9 cellular contexts compared by ENCODE assay signal in genomic region chr10:70348228-70348850, GRCh38. TPM values are rescaled to one million over a fixed set of nuclear protein-coding genes. Genes with fewer than 3 reads are reported as not detected.
DNase-seq lines count a peak whose midpoint lies in the region; ATAC-seq, FAIRE-seq and TF ChIP-seq lines count a peak whose summit lies in the region.
"Had no signal": no experiment of that assay in that cellular context is flagged by ENCODE, and none has a peak within 500 bp of the region (broad histone marks: within the 10 kb centered on the region; RNA-seq: fewer than 3 reads in every experiment).

No MANE protein-coding gene starts in this region.

- no peak overlapping the region for H3K56ac ChIP-seq in H1 (replicated peaks; ENCODE audit: insufficient read length, low read depth, low read length)

- H3K4me2 ChIP-seq in PC-9 (no peak overlapping the region), H1 (ENCODE audit: insufficient read depth in 1 of 2, low read depth in 2 of 2, low read length in 2 of 2) (no peak overlapping the region)

- H2BK15ac ChIP-seq in H1 (ENCODE audit: low read length): no peak overlapping the region

- H3K9me2 ChIP-seq in PC-9 (ENCODE audit: insufficient read depth): no peaks in the 10 kb centered on the region

- H3K4me3 Mint-ChIP-seq in nephron: no peak overlapping the region

- no peak for TF ChIP-seq POLR2A in H1 (IDR thresholded peaks at IDR 0.05; ENCODE audit: control extremely low read depth in 1 of 2, low read depth in 2 of 2, low read length in 2 of 2)

- H2BK20ac ChIP-seq in H1 (ENCODE audit: low read length): no peak overlapping the region

- H3K27me3 ChIP-seq in PC-9 (ENCODE audit: insufficient read depth, low read depth) (no peaks in the 10 kb centered on the region), H1 (replicated peaks in 1 of 4; ENCODE audit: control insufficient read depth in 3 of 4, extremely low read depth in 1 of 4, insufficient read depth in 3 of 4, low read length in 3 of 4) (no peaks in the 10 kb centered on the region)

- peak; percentile 68 to 82 for TF ChIP-seq RAD21 in H1 (IDR thresholded peaks at IDR 0.05 in 1 of 2, conservative IDR thresholded peaks at IDR 0.05 in 1 of 2; ENCODE audit: low read depth in 2 of 2, low read length in 2 of 2)

- H3K27me3 Mint-ChIP-seq in nephron (ENCODE audit: low read depth): no peaks in the 10 kb centered on the region

- H2AFZ ChIP-seq in PC-9 (no peak overlapping the region), H1 (ENCODE audit: low read length) (no peak overlapping the region)

- H3K9me3 Mint-ChIP-seq in nephron: no peaks in the 10 kb centered on the region

- no peaks in the 10 kb centered on the region; the same call in none of the 2 replicates for H3K79me1 ChIP-seq in H1 (ENCODE audit: low read depth, low read length)

- DNase-seq in AML-193 (lab: John Stamatoyannopoulos, UW): peak; percentile 32 to 34
- no peak for DNase-seq in GM18507 (ENCODE audit: extremely low spot score, insufficient read length, low read depth)
- peak in 1 of 2 experiments; percentile 42 for DNase-seq in PC-9
- peak in 1 of 2 experiments; percentile 73 for DNase-seq in H1 (ENCODE audit: low read depth in 1 of 2, low spot score in 2 of 2)
- DNase-seq in central memory CD4-positive, alpha-beta T cell: no peak

- H3F3A ChIP-seq in PC-9 (ENCODE audit: insufficient read depth, low read depth): peaks cover 11% of the 10 kb centered on the region; the same call in 1 of the 2 replicates

- 0 out of 2 replicates have a peak, but pooled peaks cover 3% of the 10 kb centered on the region for H3K79me2 ChIP-seq in PC-9 (ENCODE audit: low read depth)
- H3K79me2 ChIP-seq in H1 (ENCODE audit: control insufficient read depth in 1 of 2, insufficient read depth in 2 of 2, low read length in 2 of 2): no peaks in the 10 kb centered on the region

- BruUV-seq in PC-9 (replicated peaks; lab: Mats Ljungman, UMichigan): no TSS peak

- no peak overlapping the region for H4K5ac ChIP-seq in H1 (ENCODE audit: insufficient read length, low read depth, low read length)

- H2BK5ac ChIP-seq in H1 (ENCODE audit: low read depth, low read length): no peak overlapping the region

- no peak overlapping the region for H3K14ac ChIP-seq in H1 (ENCODE audit: insufficient read length)

- H4K8ac ChIP-seq in H1 (ENCODE audit: extremely low read depth, insufficient read depth, low read length): no peak overlapping the region

- no peak overlapping the region for H3K18ac ChIP-seq in H1 (ENCODE audit: extremely low read depth, low read length)

- no peak overlapping the region for H2BK12ac ChIP-seq in H1 (ENCODE audit: low read depth, low read length)

- no peak for TF ChIP-seq EP300 in H1 (IDR thresholded peaks at IDR 0.05; ENCODE audit: borderline replicate concordance in 1 of 2, low read depth in 2 of 2, low read length in 2 of 2)

- no peak overlapping the region for H2AK5ac ChIP-seq in H1 (ENCODE audit: low read depth, low read length)

- H3K27ac ChIP-seq in PC-9 (no peak overlapping the region), H1 (ENCODE audit: low read depth, low read length) (no peak overlapping the region)

- H4K20me1 ChIP-seq in PC-9 (ENCODE audit: insufficient read depth) (no peaks in the 10 kb centered on the region), H1 (replicated peaks in 1 of 2; ENCODE audit: control insufficient read depth in 1 of 2, insufficient read depth in 2 of 2, low read length in 2 of 2) (peaks cover 0 to 9% of the 10 kb centered on the region in 2 experiments)

- no peaks in the 10 kb centered on the region for H3K23me2 ChIP-seq in H1 (ENCODE audit: low read depth, low read length)

- H3K36me3 ChIP-seq in PC-9 (ENCODE audit: low read depth): no peaks in the 10 kb centered on the region
- no peaks in the 10 kb centered on the region for H3K36me3 ChIP-seq in H1 (ENCODE audit: control insufficient read depth in 2 of 4, insufficient read depth in 4 of 4, low read length in 3 of 4)

- H3K4me3 ChIP-seq in PC-9 (no peak overlapping the region), H1 (ENCODE audit: extremely low read depth in 1 of 4, insufficient read depth in 2 of 4, low read depth in 3 of 4, low read length in 4 of 4) (no peak overlapping the region)

- H3K4me1 ChIP-seq in PC-9 (replicated peaks; ENCODE audit: insufficient read depth) (peaks cover 15% of the 10 kb centered on the region), H1 (replicated peaks in 1 of 4; ENCODE audit: control insufficient read depth in 3 of 4, insufficient read depth in 4 of 4, low read length in 3 of 4) (no peaks in the 10 kb centered on the region)

- H3K9me3 ChIP-seq in PC-9 (ENCODE audit: insufficient read depth, low read depth): no peaks in the 10 kb centered on the region
- no peaks in the 10 kb centered on the region for H3K9me3 ChIP-seq in H1 (ENCODE audit: insufficient read depth in 2 of 2, low read depth in 1 of 2, low read length in 1 of 2)

- H3K4me1 Mint-ChIP-seq in nephron: no peaks in the 10 kb centered on the region

- no peaks in the 10 kb centered on the region for H3K36me3 Mint-ChIP-seq in nephron (ENCODE audit: low read depth)

- no peak overlapping the region for H3K4ac ChIP-seq in H1 (replicated peaks; ENCODE audit: insufficient read length, low read depth, low read length)

- peak; percentile 67 for TF ChIP-seq CTCF in PC-9 (conservative IDR thresholded peaks at IDR 0.05)
- peak; percentile 72 to 85 (median 78) for TF ChIP-seq CTCF in H1 (IDR thresholded peaks at IDR 0.05; ENCODE audit: control extremely low read depth in 1 of 3, insufficient read depth in 1 of 3, low read depth in 1 of 3, low read length in 3 of 3)
- peak; percentile 15 to 47 (median 29) for TF ChIP-seq CTCF in nephron (IDR thresholded peaks at IDR 0.05; ENCODE audit: unreplicated experiment in 3 of 3)

- H3K27ac Mint-ChIP-seq in nephron: no peak overlapping the region

- CTCF ChIA-PET in PC-9 (lab: Charles Lee): interaction anchor here (1.0 kb wide), 1 partner anchor 83 kb away, joined by 3 read pairs; no protein-coding TSS in a partner anchor
- CTCF ChIA-PET in H1 (lab: Charles Lee; ENCODE audit: partially characterized antibody): interaction anchor here (0.6 to 10.6 kb wide), 42 partner anchors 8 to 716 kb away, joined by 3 to 96 read pairs (median 4); no protein-coding TSS in a partner anchor

- POLR2A ChIA-PET in PC-9 (lab: Charles Lee; ENCODE audit: unreplicated experiment) (no interaction called here), H1 (lab: Charles Lee; ENCODE audit: partially characterized antibody) (interaction anchor here (1.0 kb wide), 1 partner anchor 20 kb away, joined by 3 read pairs; no protein-coding TSS in a partner anchor)

- ATAC-seq in GM19328 (IDR thresholded peaks at IDR 0.05; ENCODE audit: unreplicated experiment): no peak
- ATAC-seq in HG03378 (IDR thresholded peaks at IDR 0.05; ENCODE audit: unreplicated experiment): no peak

- no peak overlapping the region for H4K91ac ChIP-seq in H1 (replicated peaks; ENCODE audit: insufficient read length, low read length)

- FAIRE-seq in GM18507 (lab: Jason Lieb, UNC) (peak; percentile 73), H1 (lab: Jason Lieb, UNC) (no peak)
- FAIRE-seq: endometrium had no signal

- intact Hi-C loops in PC-9 (cut with micrococcal nuclease; ENCODE audit: unreplicated experiment): loop anchor here (1.0 kb wide), 1 partner anchor 127 kb away; no protein-coding TSS in a partner anchor

- H2BK120ac ChIP-seq in H1 (replicated peaks; ENCODE audit: low read depth, low read length): no peak overlapping the region

- H3K9ac ChIP-seq in H1 (replicated peaks in 1 of 4; ENCODE audit: extremely low read depth in 1 of 4, low read depth in 3 of 4, low read length in 3 of 4): no peak overlapping the region

- 71% methylated on average over 6 of the region's 6 CpGs; no CpG with 5 or more reads in 1 of the 2 experiments for WGBS in H1 (ENCODE audit: extremely low coverage in 1 of 2, insufficient coverage in 1 of 2, insufficient read length in 1 of 2, insufficient replicate concordance in 2 of 2, low coverage in 1 of 2, low lambda C conversion rate in 2 of 2, missing lambda C conversion rate in 1 of 2), 2 experiments

- no peak overlapping the region for H3K23ac ChIP-seq in H1 (ENCODE audit: insufficient read length)

TF ChIP-seq in H1, 55 proteins besides CTCF, POLR2A, EP300 and RAD21 (continues in another document):
- TF ChIP-seq MAFK (IDR thresholded peaks at IDR 0.05; ENCODE audit: low read depth, low read length) (no peak), TCF12 (IDR thresholded peaks at IDR 0.05; ENCODE audit: low read depth, low read length) (no peak), POU5F1 (IDR thresholded peaks at IDR 0.05; ENCODE audit: low read depth, low read length) (no peak), EZH2 (IDR thresholded peaks at IDR 0.05; ENCODE audit: low read depth, low read length, severe bottlenecking) (no peak), NANOG (IDR thresholded peaks at IDR 0.05; ENCODE audit: insufficient read depth, low read depth, low read length, poor library complexity, severe bottlenecking) (no peak), SP4 (IDR thresholded peaks at IDR 0.05; ENCODE audit: low read length) (no peak), CBX8 (IDR thresholded peaks at IDR 0.05; ENCODE audit: borderline replicate concordance, low read depth, low read length) (no peak)

RNA-seq across cellular contexts. Expression of gene LRRC20, which starts 34.1 kb away (rescaled TPM):
- 40.2 and 41.5 TPM in 2 replicates for total RNA-seq in PC-9 (2021)
- 25.2 and 27.1 TPM in 2 replicates for total RNA-seq in H1 (2021; fragmentation: NEBNext Ultra II Directional; extraction: Animal tissue kit (Norgen Biotek cat#: 25700))
- 44.5 and 60.2 TPM in 2 replicates for polyA plus RNA-seq in H1 (2011; rRNA removed)
- polyA plus RNA-seq in H1 (2011; cell fraction: cytosol; rRNA removed): 53.4 TPM
- 53.4 TPM for polyA plus RNA-seq in H1 (2011; cell fraction: nucleus; rRNA removed)
- polyA plus RNA-seq in H1 (2012, experiment 1 of 2): 16.3 to 31.8 TPM (median 25.4 TPM) in 4 replicates
- 30.6 TPM for polyA plus RNA-seq in H1 (2012, experiment 2 of 2)
- 20.2 TPM for polyA plus RNA-seq in H1 (2013, experiment 1 of 2)
- 21.7 TPM for polyA plus RNA-seq in H1 (2013, experiment 2 of 2)
- 40.6 and 44.5 TPM in 2 replicates for polyA minus RNA-seq in H1 (2011; rRNA and poly(A)+ RNA removed)
- polyA minus RNA-seq in H1 (2011; cell fraction: cytosol; rRNA and poly(A)+ RNA removed): 12.9 TPM
- polyA minus RNA-seq in H1 (2011; cell fraction: nucleus; rRNA and poly(A)+ RNA removed): 17.2 TPM

RNA-seq across cellular contexts. Expression of gene EIF4EBP2, which starts 55.6 kb away (rescaled TPM):
- 57.4 and 80.3 TPM in 2 replicates for total RNA-seq in PC-9 (2021)
- total RNA-seq in H1 (2021; fragmentation: NEBNext Ultra II Directional; extraction: Animal tissue kit (Norgen Biotek cat#: 25700)): 138 and 144 TPM in 2 replicates
- 39.8 and 55.3 TPM in 2 replicates for polyA plus RNA-seq in H1 (2011; rRNA removed)
- polyA plus RNA-seq in H1 (2011; cell fraction: cytosol; rRNA removed): 52.3 TPM
- 21.0 TPM for polyA plus RNA-seq in H1 (2011; cell fraction: nucleus; rRNA removed)
- polyA plus RNA-seq in H1 (2012, experiment 1 of 2): 53.7 to 103 TPM (median 70.1 TPM) in 4 replicates
- 48.9 TPM for polyA plus RNA-seq in H1 (2012, experiment 2 of 2)
- 91.9 TPM for polyA plus RNA-seq in H1 (2013, experiment 1 of 2)
- polyA plus RNA-seq in H1 (2013, experiment 2 of 2): 93.4 TPM
- 97.9 and 109 TPM in 2 replicates for polyA minus RNA-seq in H1 (2011; rRNA and poly(A)+ RNA removed)
- 67.6 TPM for polyA minus RNA-seq in H1 (2011; cell fraction: cytosol; rRNA and poly(A)+ RNA removed)
- 38.6 TPM for polyA minus RNA-seq in H1 (2011; cell fraction: nucleus; rRNA and poly(A)+ RNA removed)

Comparison
In these comparisons a context has a peak if more than half of its experiments do, and no peak if none do; other contexts are left out.
1. DNase-seq: peak in AML-193 (2 of 2); none in GM18507 (single experiment) and central memory CD4-positive, alpha-beta T cell (single experiment).
2. Peak in every context shown above with its lines, with median percentiles within 50 percentile points of each other: CTCF ChIP-seq.